ENCODE assay signal across 2 cellular contexts in genomic region chr13:52783943-52784342, GRCh38.
TF ChIP-seq lines count a peak whose summit lies in the region.

No MANE protein-coding gene starts in this region.

TF ChIP-seq in HepG2, 621 proteins besides CTCF, POLR2A, EP300 and RAD21:
- TF ChIP-seq ZFP41 (CRISPR knock-in tag; IDR thresholded peaks at IDR 0.05; ENCODE audit: borderline replicate concordance) (no peak), MAFK (conservative IDR thresholded peaks at IDR 0.05 in 1 of 2, IDR thresholded peaks at IDR 0.05 in 1 of 2; ENCODE audit: low read length in 2 of 2) (peak; percentile 66 to 89; a peak in 3 of 4 replicates), MAFF (IDR thresholded peaks at IDR 0.05; ENCODE audit: low read depth, low read length) (peak; percentile 82)

TF ChIP-seq in K562, 482 proteins besides CTCF, POLR2A, EP300 and RAD21:
- TF ChIP-seq ZSCAN32 (CRISPR knock-in tag; IDR thresholded peaks at IDR 0.05) = no peak
- no peak for TF ChIP-seq POLR3A (IDR thresholded peaks at IDR 0.05; ENCODE audit: borderline replicate concordance, extremely low read depth, insufficient read depth, insufficient read length)
- no peak for TF ChIP-seq HMG20A (CRISPR knock-in tag; conservative IDR thresholded peaks at IDR 0.05)
- TF ChIP-seq C11orf30 (IDR thresholded peaks at IDR 0.05; ENCODE audit: low read depth) = peak; percentile 34; the same call in 1 of the 2 replicates
- TF ChIP-seq MAFF (IDR thresholded peaks at IDR 0.05; ENCODE audit: low read length) = peak; percentile 53
- no peak for TF ChIP-seq TEAD1 (CRISPR knock-in tag; IDR thresholded peaks at IDR 0.05)
- TF ChIP-seq MCM3 (IDR thresholded peaks at IDR 0.05) = no peak
- TF ChIP-seq, protein P1, sequence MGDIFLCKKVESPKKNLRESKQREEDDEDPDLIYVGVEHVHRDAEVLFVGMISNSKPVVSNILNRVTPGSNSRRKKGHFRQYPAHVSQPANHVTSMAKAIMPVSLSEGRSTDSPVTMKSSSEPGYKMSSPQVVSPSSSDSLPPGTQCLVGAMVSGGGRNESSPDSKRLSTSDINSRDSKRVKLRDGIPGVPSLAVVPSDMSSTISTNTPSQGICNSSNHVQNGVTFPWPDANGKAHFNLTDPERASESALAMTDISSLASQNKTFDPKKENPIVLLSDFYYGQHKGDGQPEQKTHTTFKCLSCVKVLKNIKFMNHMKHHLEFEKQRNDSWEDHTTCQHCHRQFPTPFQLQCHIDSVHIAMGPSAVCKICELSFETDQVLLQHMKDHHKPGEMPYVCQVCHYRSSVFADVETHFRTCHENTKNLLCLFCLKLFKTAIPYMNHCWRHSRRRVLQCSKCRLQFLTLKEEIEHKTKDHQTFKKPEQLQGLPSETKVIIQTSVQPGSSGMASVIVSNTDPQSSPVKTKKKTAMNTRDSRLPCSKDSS (IDR thresholded peaks at IDR 0.05; ENCODE audit: low read depth, partially characterized antibody) = no peak
- no peak for TF ChIP-seq HNRNPH1 (optimal IDR thresholded peaks at IDR 0.05; ENCODE audit: low read depth, low read length)
- no peak for TF ChIP-seq DACH1 (IDR thresholded peaks at IDR 0.05; ENCODE audit: partially characterized antibody)
- no peak for TF ChIP-seq ZNF408 (CRISPR knock-in tag; IDR thresholded peaks at IDR 0.05; ENCODE audit: low read depth)
- no peak for TF ChIP-seq MEF2A (IDR thresholded peaks at IDR 0.05; ENCODE audit: control insufficient read depth, low read depth, low read length)
- no peak for TF ChIP-seq SIN3B (IDR thresholded peaks at IDR 0.05; ENCODE audit: low read depth)
- TF ChIP-seq RHOXF2B (CRISPR knock-in tag; conservative IDR thresholded peaks at IDR 0.05) = no peak
- TF ChIP-seq HNRNPUL1 (IDR thresholded peaks at IDR 0.05; ENCODE audit: low read length) = no peak
- peak; percentile 44; the same call in 1 of the 2 replicates for TF ChIP-seq MAFK (IDR thresholded peaks at IDR 0.05; ENCODE audit: low read length)
- TF ChIP-seq FOXA3 (CRISPR knock-in tag; conservative IDR thresholded peaks at IDR 0.05 in 1 of 2, IDR thresholded peaks at IDR 0.05 in 1 of 2) = no peak
- no peak for TF ChIP-seq SMARCA4 (IDR thresholded peaks at IDR 0.05)
- TF ChIP-seq ZNF316 (IDR thresholded peaks at IDR 0.05) = peak; percentile 62
- TF ChIP-seq ZNF583 (CRISPR knock-in tag; IDR thresholded peaks at IDR 0.05) = no peak
- no peak for TF ChIP-seq TOE1 (IDR thresholded peaks at IDR 0.05; ENCODE audit: borderline replicate concordance)
- no peak for TF ChIP-seq TOE1 (CRISPR knock-in tag; IDR thresholded peaks at IDR 0.05; ENCODE audit: borderline replicate concordance, low read depth)
- no peak for TF ChIP-seq ZBED1 (IDR thresholded peaks at IDR 0.05)
- no peak for TF ChIP-seq RUNX1 (IDR thresholded peaks at IDR 0.05; ENCODE audit: low read depth)
- no peak for TF ChIP-seq ILF3 (IDR thresholded peaks at IDR 0.05; ENCODE audit: borderline replicate concordance)
- no peak for TF ChIP-seq THRA (IDR thresholded peaks at IDR 0.05)
- no peak for TF ChIP-seq NFXL1 (CRISPR knock-in tag; IDR thresholded peaks at IDR 0.05)
- TF ChIP-seq, protein P2, sequence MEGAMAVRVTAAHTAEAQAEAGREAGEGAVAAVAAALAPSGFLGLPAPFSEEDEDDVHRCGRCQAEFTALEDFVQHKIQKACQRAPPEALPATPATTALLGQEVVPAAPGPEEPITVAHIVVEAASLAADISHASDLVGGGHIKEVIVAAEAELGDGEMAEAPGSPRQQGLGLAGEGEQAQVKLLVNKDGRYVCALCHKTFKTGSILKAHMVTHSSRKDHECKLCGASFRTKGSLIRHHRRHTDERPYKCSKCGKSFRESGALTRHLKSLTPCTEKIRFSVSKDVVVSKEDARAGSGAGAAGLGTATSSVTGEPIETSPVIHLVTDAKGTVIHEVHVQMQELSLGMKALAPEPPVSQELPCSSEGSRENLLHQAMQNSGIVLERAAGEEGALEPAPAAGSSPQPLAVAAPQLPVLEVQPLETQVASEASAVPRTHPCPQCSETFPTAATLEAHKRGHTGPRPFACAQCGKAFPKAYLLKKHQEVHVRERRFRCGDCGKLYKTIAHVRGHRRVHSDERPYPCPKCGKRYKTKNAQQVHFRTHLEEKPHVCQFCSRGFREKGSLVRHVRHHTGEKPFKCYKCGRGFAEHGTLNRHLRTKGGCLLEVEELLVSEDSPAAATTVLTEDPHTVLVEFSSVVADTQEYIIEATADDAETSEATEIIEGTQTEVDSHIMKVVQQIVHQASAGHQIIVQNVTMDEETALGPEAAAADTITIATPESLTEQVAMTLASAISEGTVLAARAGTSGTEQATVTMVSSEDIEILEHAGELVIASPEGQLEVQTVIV (CRISPR knock-in tag; IDR thresholded peaks at IDR 0.05; ENCODE audit: borderline replicate concordance) = no peak
- no peak for TF ChIP-seq ZFP1 (CRISPR knock-in tag; IDR thresholded peaks at IDR 0.05)
- TF ChIP-seq MAFG (tag; conservative IDR thresholded peaks at IDR 0.05) = 0 out of 2 replicates have a peak, but pooled peaks have one; percentile 24
TF ChIP-seq in K562: peak in this region for 5.
